Comparison of ENCODE assay signal across 22 cellular contexts in genomic region chr6:162124710-162125435, GRCh38.
"Had no signal": no experiment of that assay in that cellular context is flagged by ENCODE, and none has a peak within 500 bp of the region (broad histone marks: within the 10 kb centered on the region; RNA-seq: fewer than 3 reads in every experiment).

No MANE protein-coding gene starts in this region.

- H3K4me3 ChIP-seq: esophagus squamous epithelium, heart right ventricle, lung, prostate gland, right atrium auricular region, tibial artery had no signal

- H3K27ac ChIP-seq: dorsolateral prefrontal cortex, esophagus squamous epithelium, prostate gland, right atrium auricular region, tibial artery, WERI-Rb-1 had no signal

- H3K9me3 ChIP-seq: esophagus squamous epithelium, prostate gland, right atrium auricular region, tibial artery had no signal

- H3K27me3 ChIP-seq: dorsolateral prefrontal cortex, esophagus squamous epithelium, heart right ventricle, right atrium auricular region, tibial artery had no signal

- DNase-seq: activated CD4-positive, alpha-beta T cell treated with anti-CD3 and anti-CD28 coated beads, Interleukin-2, amount 10 ng/mL, durations not matched to agents 7 days and 5 days; activated CD4-positive, CD25-positive, alpha-beta regulatory T cell treated with anti-CD3 and anti-CD28 coated beads, Interleukin-2, amount 50 U/mL, for 72 hours; activated CD8-positive, alpha-beta T cell treated with anti-CD3 and anti-CD28 coated beads, Interleukin-2, amount 10 ng/mL, durations not matched to agents 7 days and 5 days; activated gamma-delta T cell; activated naive CD4-positive, alpha-beta T cell treated with anti-CD3 and anti-CD28 coated beads, Interleukin-2, amount 50 U/mL, for 16 hours; activated naive CD8-positive, alpha-beta T cell treated with anti-CD3 and anti-CD28 coated beads, Interleukin-2, amount 50 U/mL, for 24 hours; caudate nucleus; effector memory CD8-positive, alpha-beta T cell; esophagus squamous epithelium; heart right ventricle; naive thymus-derived CD8-positive, alpha-beta T cell; stimulated activated CD4-positive, alpha-beta T cell treated with anti-CD3 and anti-CD28 coated beads, Interleukin-4, amount 100 ng/mL, for 24 hours; substantia nigra; tibial artery; WERI-Rb-1 had no signal

- H3K4me1 ChIP-seq: prostate gland, right atrium auricular region, tibial artery had no signal

- ATAC-seq: activated CD8-positive, alpha-beta T cell treated with anti-CD3 and anti-CD28 coated beads, Interleukin-2, amount 10 ng/mL, durations not matched to agents 7 days and 5 days; activated naive CD8-positive, alpha-beta T cell treated with anti-CD3 and anti-CD28 coated beads, Interleukin-2, amount 50 U/mL, for 24 hours; effector memory CD8-positive, alpha-beta T cell; left lobe of liver; naive thymus-derived CD8-positive, alpha-beta T cell had no signal

- FAIRE-seq: endothelial cell of umbilical vein, keratinocyte had no signal

- H3K36me3 ChIP-seq: esophagus squamous epithelium, heart right ventricle, prostate gland, right atrium auricular region, tibial artery, WERI-Rb-1 had no signal
